In the genomic region with DNA sequence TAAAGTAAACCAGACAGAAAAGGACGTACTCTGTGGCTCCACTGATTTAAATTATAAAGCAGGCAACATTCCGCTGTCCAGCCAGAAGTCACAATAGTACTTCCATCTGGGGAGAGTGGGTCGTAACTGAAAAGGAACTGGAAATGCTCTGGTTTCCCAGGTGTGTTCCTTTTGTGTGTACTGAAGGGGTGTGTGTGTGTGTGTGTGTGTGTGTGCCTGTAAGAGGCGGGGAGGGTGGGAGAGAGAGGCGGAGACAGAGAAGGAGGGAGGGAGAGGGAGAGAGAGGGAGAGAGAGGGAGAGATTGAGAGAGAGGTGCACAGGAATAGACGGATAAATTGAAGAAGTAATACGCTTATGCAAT, we compare ENCODE assay signal across 11 cellular contexts.
DNase-seq lines count a peak whose midpoint lies in the region; ATAC-seq and TF ChIP-seq lines count a peak whose summit lies in the region.
"Had no signal": no experiment of that assay in that cellular context is flagged by ENCODE, and none has a peak within 500 bp of the region (broad histone marks: within the 10 kb centered on the region; RNA-seq: fewer than 3 reads in every experiment).

No MANE protein-coding gene starts in this region.

- in situ Hi-C loops in KBM-7 (cut with MboI; ENCODE audit: low pct_unique_long_range_greater_than_20kb, low sequenced_read_pairs): no loop called here

- DNase-seq in activated T-cell treated with anti-CD3 and anti-CD28 coated beads, Interleukin-2, amount 50 U/mL, for 72 hours: no peak
- no peak for DNase-seq in activated T-cell treated with anti-CD3 and anti-CD28 coated beads, Interleukin-2, amount 50 U/mL, for 24 hours
- DNase-seq in OCI-M1 (lab: John Stamatoyannopoulos, UW) (peak; percentile 30), epithelial cell of proximal tubule (ENCODE audit: low read depth) (no peak), retinal pigment epithelial cell (ENCODE audit: low read depth) (no peak), KBM-7 (no peak), left ventricle myocardium superior (no peak)
- no peak for DNase-seq in activated T-cell treated with anti-CD3 and anti-CD28 coated beads, Interleukin-2, amount 50 U/mL, for 4 hours
- DNase-seq: GOT3 had no signal

- peak overlapping the region; percentile 89 for H3K27ac Mint-ChIP-seq in activated T-cell treated with anti-CD3 and anti-CD28 coated beads, Interleukin-2, amount 50 U/mL, for 72 hours
- H3K27ac Mint-ChIP-seq in activated T-cell treated with anti-CD3 and anti-CD28 coated beads, Interleukin-2, amount 50 U/mL, for 24 hours: no peak overlapping the region
- H3K27ac Mint-ChIP-seq: activated naive CD4-positive, alpha-beta T cell treated with anti-CD3 and anti-CD28 coated beads, Interleukin-2, amount 10 ng/mL, durations not matched to agents 7 days and 5 days; memory B cell had no signal

- H3K4me3 Mint-ChIP-seq in activated T-cell treated with anti-CD3 and anti-CD28 coated beads, Interleukin-2, amount 50 U/mL, for 72 hours: peak overlapping the region; percentile 22 to 31
- H3K4me3 Mint-ChIP-seq in activated T-cell treated with anti-CD3 and anti-CD28 coated beads, Interleukin-2, amount 50 U/mL, for 24 hours: no peak overlapping the region
- H3K4me3 Mint-ChIP-seq in activated T-cell treated with anti-CD3 and anti-CD28 coated beads, Interleukin-2, amount 50 U/mL, for 4 hours: no peak overlapping the region
- H3K4me3 Mint-ChIP-seq: activated naive CD4-positive, alpha-beta T cell treated with anti-CD3 and anti-CD28 coated beads, Interleukin-2, amount 10 ng/mL, durations not matched to agents 7 days and 5 days; memory B cell had no signal

- no peak for ATAC-seq in activated T-cell treated with anti-CD3 and anti-CD28 coated beads, Interleukin-2, amount 50 U/mL, for 72 hours (replicated peaks in 1 of 2)
- no peak for ATAC-seq in activated T-cell treated with anti-CD3 and anti-CD28 coated beads, Interleukin-2, amount 50 U/mL, for 4 hours
- no peak for ATAC-seq in left ventricle myocardium superior

- H3K9me3 Mint-ChIP-seq in activated T-cell treated with anti-CD3 and anti-CD28 coated beads, Interleukin-2, amount 50 U/mL, for 72 hours: no peaks in the 10 kb centered on the region
- no peaks in the 10 kb centered on the region for H3K9me3 Mint-ChIP-seq in activated T-cell treated with anti-CD3 and anti-CD28 coated beads, Interleukin-2, amount 50 U/mL, for 24 hours
- no peaks in the 10 kb centered on the region for H3K9me3 Mint-ChIP-seq in activated T-cell treated with anti-CD3 and anti-CD28 coated beads, Interleukin-2, amount 50 U/mL, for 4 hours

- H3K36me3 Mint-ChIP-seq in activated T-cell treated with anti-CD3 and anti-CD28 coated beads, Interleukin-2, amount 50 U/mL, for 72 hours (ENCODE audit: insufficient read depth in 2 of 2): peaks cover 3 to 10% of the 10 kb centered on the region in 2 donors
- no peaks in the 10 kb centered on the region for H3K36me3 Mint-ChIP-seq in activated T-cell treated with anti-CD3 and anti-CD28 coated beads, Interleukin-2, amount 50 U/mL, for 24 hours (ENCODE audit: low read depth)
- H3K36me3 Mint-ChIP-seq in activated T-cell treated with anti-CD3 and anti-CD28 coated beads, Interleukin-2, amount 50 U/mL, for 4 hours (ENCODE audit: insufficient read depth): no peaks in the 10 kb centered on the region
- H3K36me3 Mint-ChIP-seq: activated naive CD4-positive, alpha-beta T cell treated with anti-CD3 and anti-CD28 coated beads, Interleukin-2, amount 10 ng/mL, durations not matched to agents 7 days and 5 days had no signal

- peaks cover 9% of the 10 kb centered on the region for H3K4me1 Mint-ChIP-seq in activated T-cell treated with anti-CD3 and anti-CD28 coated beads, Interleukin-2, amount 50 U/mL, for 72 hours (ENCODE audit: low read depth)
- peaks cover 2% of the 10 kb centered on the region for H3K4me1 Mint-ChIP-seq in activated T-cell treated with anti-CD3 and anti-CD28 coated beads, Interleukin-2, amount 50 U/mL, for 24 hours (ENCODE audit: low read depth)
- no peaks in the 10 kb centered on the region for H3K4me1 Mint-ChIP-seq in activated T-cell treated with anti-CD3 and anti-CD28 coated beads, Interleukin-2, amount 50 U/mL, for 4 hours (ENCODE audit: low read depth)
- H3K4me1 Mint-ChIP-seq: memory B cell had no signal

- TF ChIP-seq CTCF in epithelial cell of proximal tubule (conservative IDR thresholded peaks at IDR 0.05; ENCODE audit: low read depth, low read length): no peak
- no peak for TF ChIP-seq CTCF in retinal pigment epithelial cell (conservative IDR thresholded peaks at IDR 0.05; ENCODE audit: low read depth, low read length)

- peaks cover 71% of the 10 kb centered on the region for H3K27me3 Mint-ChIP-seq in activated T-cell treated with anti-CD3 and anti-CD28 coated beads, Interleukin-2, amount 50 U/mL, for 72 hours (ENCODE audit: low read depth)
- H3K27me3 Mint-ChIP-seq in activated T-cell treated with anti-CD3 and anti-CD28 coated beads, Interleukin-2, amount 50 U/mL, for 24 hours: peaks cover 87% of the 10 kb centered on the region
- peaks cover 75% of the 10 kb centered on the region for H3K27me3 Mint-ChIP-seq in activated T-cell treated with anti-CD3 and anti-CD28 coated beads, Interleukin-2, amount 50 U/mL, for 4 hours (ENCODE audit: low read depth)

- H3K4me3 ChIP-seq in epithelial cell of proximal tubule (ENCODE audit: low read depth, low read length) (peak overlapping the region; percentile 49), retinal pigment epithelial cell (ENCODE audit: low read length) (peak overlapping the region; percentile 38)

- intact Hi-C loops in left ventricle myocardium superior (cut with micrococcal nuclease): no loop called here

Comparison
In these comparisons a context has a peak if more than half of its experiments do, and no peak if none do; other contexts are left out.
1. H3K4me3 Mint-ChIP-seq: peak in activated T-cell treated with anti-CD3 and anti-CD28 coated beads, Interleukin-2, amount 50 U/mL, for 72 hours (2 of 2); none in activated T-cell treated with anti-CD3 and anti-CD28 coated beads, Interleukin-2, amount 50 U/mL, for 24 hours (single experiment) and activated T-cell treated with anti-CD3 and anti-CD28 coated beads, Interleukin-2, amount 50 U/mL, for 4 hours (single experiment).